ENCODE assay signal across 21 cellular contexts in genomic region chr7:129228633-129229032, GRCh38. TPM values are rescaled to one million over a fixed set of nuclear protein-coding genes. Genes with fewer than 3 reads are reported as not detected.
"Had no signal": no experiment of that assay in that cellular context is flagged by ENCODE, and none has a peak within 500 bp of the region (broad histone marks: within the 10 kb centered on the region; RNA-seq: fewer than 3 reads in every experiment).

No MANE protein-coding gene starts in this region.

- H3K27me3 Mint-ChIP-seq: activated B cell treated with CpG ODN at 0.5 μM for 24 hours; activated CD4-positive, alpha-beta memory T cell treated with anti-CD3 and anti-CD28 coated beads for 36 hours; activated naive CD8-positive, alpha-beta T cell treated with anti-CD3 and anti-CD28 coated beads for 36 hours; T-helper 17 cell had no signal

- H3K27ac ChIP-seq: breast epithelium had no signal

- H3K9me3 ChIP-seq: breast epithelium had no signal

- H3K27ac Mint-ChIP-seq: activated B cell treated with CpG ODN at 0.5 μM for 24 hours; activated CD4-positive, alpha-beta memory T cell treated with anti-CD3 and anti-CD28 coated beads for 36 hours; activated CD4-positive, alpha-beta T cell treated with anti-CD3 and anti-CD28 coated beads, Interleukin-2, amount 10 ng/mL, durations not matched to agents 7 days and 5 days; activated naive CD4-positive, alpha-beta T cell treated with anti-CD3 and anti-CD28 coated beads, Interleukin-2, amount 10 ng/mL, durations not matched to agents 7 days and 5 days; activated naive CD8-positive, alpha-beta T cell treated with anti-CD3 and anti-CD28 coated beads for 36 hours; activated T-helper 2 cell treated with anti-CD3 and anti-CD28 coated beads, Interferon-gamma antibody, Interleukin-2, Interleukin-4, amounts not matched to agents 10 μg/mL and 5 μg/mL and 100 μg/mL, durations not matched to agents 14 hours and 24 hours and 36 hours; T-helper 17 cell had no signal

- H3K36me3 Mint-ChIP-seq: activated CD4-positive, alpha-beta memory T cell treated with anti-CD3 and anti-CD28 coated beads for 36 hours; activated naive CD4-positive, alpha-beta T cell treated with anti-CD3 and anti-CD28 coated beads, Interleukin-2, amount 10 ng/mL, durations not matched to agents 7 days and 5 days; activated naive CD8-positive, alpha-beta T cell treated with anti-CD3 and anti-CD28 coated beads for 36 hours had no signal

- ATAC-seq: T-helper 17 cell had no signal

- H3K27me3 ChIP-seq: breast epithelium had no signal

- H3K4me3 ChIP-seq: breast epithelium had no signal

- H3K4me3 Mint-ChIP-seq: activated B cell treated with CpG ODN at 0.5 μM for 24 hours; activated CD4-positive, alpha-beta memory T cell treated with anti-CD3 and anti-CD28 coated beads for 36 hours; activated CD4-positive, alpha-beta T cell treated with anti-CD3 and anti-CD28 coated beads, Interleukin-2, amount 10 ng/mL, durations not matched to agents 7 days and 5 days; activated naive CD4-positive, alpha-beta T cell treated with anti-CD3 and anti-CD28 coated beads, Interleukin-2, amount 10 ng/mL, durations not matched to agents 7 days and 5 days; activated naive CD8-positive, alpha-beta T cell treated with anti-CD3 and anti-CD28 coated beads for 36 hours; T-helper 17 cell had no signal

- DNase-seq: activated B cell treated with CpG ODN at 0.5 μM for 24 hours; activated CD4-positive, alpha-beta memory T cell treated with anti-CD3 and anti-CD28 coated beads for 36 hours; activated CD4-positive, alpha-beta T cell treated with anti-CD3 and anti-CD28 coated beads, Interleukin-2, amount 10 ng/mL, durations not matched to agents 7 days and 5 days; activated gamma-delta T cell treated with Interleukin-2 at 50 U/mL for 16 hours; activated naive CD4-positive, alpha-beta T cell treated with anti-CD3 and anti-CD28 coated beads, Interleukin-2, amount 10 ng/mL, durations not matched to agents 7 days and 5 days; activated naive CD8-positive, alpha-beta T cell treated with anti-CD3 and anti-CD28 coated beads for 36 hours; activated T-cell treated with anti-CD3 and anti-CD28 coated beads, Interleukin-2, amount 50 U/mL, for 48 hours; caudate nucleus; Kasumi-1; KBM-7; NCI-H1092; NCI-H1436; NCI-H187; NCI-H2081; NCI-H446; NCI-H748 treated with DMSO at 0.1 percent for 48 hours; SIG-M5; T-helper 17 cell; T-helper 9 cell had no signal

- H3K36me3 ChIP-seq: breast epithelium had no signal

- H3K9me3 Mint-ChIP-seq: activated B cell treated with CpG ODN at 0.5 μM for 24 hours; activated CD4-positive, alpha-beta memory T cell treated with anti-CD3 and anti-CD28 coated beads for 36 hours; activated CD4-positive, alpha-beta T cell treated with anti-CD3 and anti-CD28 coated beads, Interleukin-2, amount 10 ng/mL, durations not matched to agents 7 days and 5 days; activated naive CD4-positive, alpha-beta T cell treated with anti-CD3 and anti-CD28 coated beads, Interleukin-2, amount 10 ng/mL, durations not matched to agents 7 days and 5 days; activated naive CD8-positive, alpha-beta T cell treated with anti-CD3 and anti-CD28 coated beads for 36 hours; activated T-helper 2 cell treated with anti-CD3 and anti-CD28 coated beads, Interferon-gamma antibody, Interleukin-2, Interleukin-4, amounts not matched to agents 10 μg/mL and 5 μg/mL and 100 μg/mL, durations not matched to agents 14 hours and 24 hours and 36 hours had no signal

- H3K4me1 ChIP-seq: breast epithelium had no signal

RNA-seq across cellular contexts. Expression of gene SMO, which starts 40.2 kb away (rescaled TPM):
- total RNA-seq: activated CD4-positive, alpha-beta T cell treated with anti-CD3 and anti-CD28 coated beads, Interleukin-2, amount 10 ng/mL, durations not matched to agents 7 days and 5 days; T-helper 17 cell had no signal
